1 cellular context compared by ENCODE assay signal in genomic region chr10:86376403-86376802, GRCh38.
TF ChIP-seq lines count a peak whose summit lies in the region.

No MANE protein-coding gene starts in this region.

TF ChIP-seq in WTC11, 78 proteins besides CTCF, POLR2A, EP300 and RAD21 (continued from another document):
- TF ChIP-seq, protein P1, sequence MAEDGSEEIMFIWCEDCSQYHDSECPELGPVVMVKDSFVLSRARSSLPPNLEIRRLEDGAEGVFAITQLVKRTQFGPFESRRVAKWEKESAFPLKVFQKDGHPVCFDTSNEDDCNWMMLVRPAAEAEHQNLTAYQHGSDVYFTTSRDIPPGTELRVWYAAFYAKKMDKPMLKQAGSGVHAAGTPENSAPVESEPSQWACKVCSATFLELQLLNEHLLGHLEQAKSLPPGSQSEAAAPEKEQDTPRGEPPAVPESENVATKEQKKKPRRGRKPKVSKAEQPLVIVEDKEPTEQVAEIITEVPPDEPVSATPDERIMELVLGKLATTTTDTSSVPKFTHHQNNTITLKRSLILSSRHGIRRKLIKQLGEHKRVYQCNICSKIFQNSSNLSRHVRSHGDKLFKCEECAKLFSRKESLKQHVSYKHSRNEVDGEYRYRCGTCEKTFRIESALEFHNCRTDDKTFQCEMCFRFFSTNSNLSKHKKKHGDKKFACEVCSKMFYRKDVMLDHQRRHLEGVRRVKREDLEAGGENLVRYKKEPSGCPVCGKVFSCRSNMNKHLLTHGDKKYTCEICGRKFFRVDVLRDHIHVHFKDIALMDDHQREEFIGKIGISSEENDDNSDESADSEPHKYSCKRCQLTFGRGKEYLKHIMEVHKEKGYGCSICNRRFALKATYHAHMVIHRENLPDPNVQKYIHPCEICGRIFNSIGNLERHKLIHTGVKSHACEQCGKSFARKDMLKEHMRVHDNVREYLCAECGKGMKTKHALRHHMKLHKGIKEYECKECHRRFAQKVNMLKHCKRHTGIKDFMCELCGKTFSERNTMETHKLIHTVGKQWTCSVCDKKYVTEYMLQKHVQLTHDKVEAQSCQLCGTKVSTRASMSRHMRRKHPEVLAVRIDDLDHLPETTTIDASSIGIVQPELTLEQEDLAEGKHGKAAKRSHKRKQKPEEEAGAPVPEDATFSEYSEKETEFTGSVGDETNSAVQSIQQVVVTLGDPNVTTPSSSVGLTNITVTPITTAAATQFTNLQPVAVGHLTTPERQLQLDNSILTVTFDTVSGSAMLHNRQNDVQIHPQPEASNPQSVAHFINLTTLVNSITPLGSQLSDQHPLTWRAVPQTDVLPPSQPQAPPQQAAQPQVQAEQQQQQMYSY (CRISPR knock-in tag; IDR thresholded peaks at IDR 0.05), result no peak
- TF ChIP-seq CREB1 (CRISPR knock-in tag; IDR thresholded peaks at IDR 0.05), result no peak
- no peak for TF ChIP-seq ZSCAN18 (CRISPR knock-in tag; IDR thresholded peaks at IDR 0.05)
- TF ChIP-seq SOX15 (CRISPR knock-in tag; IDR thresholded peaks at IDR 0.05), result no peak
- TF ChIP-seq NFYB (CRISPR knock-in tag; conservative IDR thresholded peaks at IDR 0.05; ENCODE audit: low read depth), result no peak
- TF ChIP-seq ZNF396 (CRISPR knock-in tag; IDR thresholded peaks at IDR 0.05; ENCODE audit: borderline replicate concordance), result no peak
- no peak for TF ChIP-seq MAX (CRISPR knock-in tag; IDR thresholded peaks at IDR 0.05)
- TF ChIP-seq, protein P2, sequence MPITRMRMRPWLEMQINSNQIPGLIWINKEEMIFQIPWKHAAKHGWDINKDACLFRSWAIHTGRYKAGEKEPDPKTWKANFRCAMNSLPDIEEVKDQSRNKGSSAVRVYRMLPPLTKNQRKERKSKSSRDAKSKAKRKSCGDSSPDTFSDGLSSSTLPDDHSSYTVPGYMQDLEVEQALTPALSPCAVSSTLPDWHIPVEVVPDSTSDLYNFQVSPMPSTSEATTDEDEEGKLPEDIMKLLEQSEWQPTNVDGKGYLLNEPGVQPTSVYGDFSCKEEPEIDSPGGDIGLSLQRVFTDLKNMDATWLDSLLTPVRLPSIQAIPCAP (CRISPR knock-in tag; IDR thresholded peaks at IDR 0.05), result no peak
